10 cellular contexts compared by ENCODE assay signal in genomic region chr20:57264151-57264792, GRCh38. TPM values are rescaled to one million over a fixed set of nuclear protein-coding genes. Genes with fewer than 3 reads are reported as not detected.
DNase-seq lines count a peak whose midpoint lies in the region; ATAC-seq and TF ChIP-seq lines count a peak whose summit lies in the region.
"Had no signal": no experiment of that assay in that cellular context is flagged by ENCODE, and none has a peak within 500 bp of the region (broad histone marks: within the 10 kb centered on the region; RNA-seq: fewer than 3 reads in every experiment).

No MANE protein-coding gene starts in this region.

- H3K4me3 Mint-ChIP-seq in stimulated activated naive B cell treated with anti-CD40 and anti-IgM and Interleukin-4, amounts not matched to agents 10 μg/mL and 1 μg/mL and 100 μg/mL, for 72 hours, result peak overlapping the region in 1 of 2 donors; percentile 21
- peak overlapping the region in 1 of 2 donors; percentile 88 for H3K4me3 Mint-ChIP-seq in CD14-positive monocyte

- H3K27me3 ChIP-seq in SU-DHL-6 (ENCODE audit: low read length) (no peaks in the 10 kb centered on the region), iPS-18a (ENCODE audit: control insufficient read depth, insufficient read depth, low read length) (peaks cover 95% of the 10 kb centered on the region)

- H3K4me3 ChIP-seq in SU-DHL-6 (ENCODE audit: insufficient read depth, low read length, poor library complexity, severe bottlenecking) (peak overlapping the region; percentile 96), iPS-18a (ENCODE audit: low read length) (peak overlapping the region; percentile 39)

- H3F3A ChIP-seq in SU-DHL-6 (ENCODE audit: insufficient read depth), result peaks cover 29% of the 10 kb centered on the region

- no peak for ATAC-seq in stimulated activated naive B cell treated with anti-CD40 and anti-IgM and Interleukin-4, amounts not matched to agents 10 μg/mL and 1 μg/mL and 100 μg/mL, for 72 hours (replicated peaks)

- peak overlapping the region; percentile 86 for H3K27ac ChIP-seq in SU-DHL-6 (ENCODE audit: low read depth, low read length)
- H3K27ac ChIP-seq in iPS-18a (ENCODE audit: low read length), result no peak overlapping the region

- H3K4me2 ChIP-seq in SU-DHL-6 (ENCODE audit: low read depth, low read length, poor library complexity, severe bottlenecking), result peak overlapping the region; percentile 97

- H3K36me3 Mint-ChIP-seq in stimulated activated naive B cell treated with anti-CD40 and anti-IgM and Interleukin-4, amounts not matched to agents 10 μg/mL and 1 μg/mL and 100 μg/mL, for 72 hours, result no peaks in the 10 kb centered on the region
- H3K36me3 Mint-ChIP-seq in CD14-positive monocyte, result no peaks in the 10 kb centered on the region

- H3K4me1 Mint-ChIP-seq in stimulated activated naive B cell treated with anti-CD40 and anti-IgM and Interleukin-4, amounts not matched to agents 10 μg/mL and 1 μg/mL and 100 μg/mL, for 72 hours, result peaks cover 6 to 13% of the 10 kb centered on the region in 2 donors
- no peaks in the 10 kb centered on the region for H3K4me1 Mint-ChIP-seq in CD14-positive monocyte

- H3K9ac ChIP-seq in SU-DHL-6 (ENCODE audit: low read length), result peak overlapping the region; percentile 96
- no peak overlapping the region for H3K9ac ChIP-seq in iPS-18a (ENCODE audit: low read length)

- DNase-seq in activated CD4-positive, alpha-beta T cell treated with anti-CD3 and anti-CD28 coated beads for 48 hours, result peak; percentile 51
- DNase-seq in activated CD4-positive, alpha-beta T cell treated with anti-CD3 and anti-CD28 coated beads for 1 hour, result no peak
- DNase-seq in stimulated activated naive B cell treated with anti-CD40 and anti-IgM and Interleukin-4, amounts not matched to agents 10 μg/mL and 1 μg/mL and 100 μg/mL, for 72 hours, result no peak
- no peak for DNase-seq in CD14-positive monocyte (ENCODE audit: low spot score)
- DNase-seq in SHP77 (lab: John Stamatoyannopoulos, UW), result no peak
- no peak for DNase-seq in 8988T
- DNase-seq: anterior cingulate cortex, OCI-M1 had no signal

- peaks cover 68 to 94% of the 10 kb centered on the region in 2 donors for H3K27me3 Mint-ChIP-seq in stimulated activated naive B cell treated with anti-CD40 and anti-IgM and Interleukin-4, amounts not matched to agents 10 μg/mL and 1 μg/mL and 100 μg/mL, for 72 hours
- H3K27me3 Mint-ChIP-seq in CD14-positive monocyte (ENCODE audit: low read depth in 3 of 3), result peaks cover 82 to 98% (median 91%) of the 10 kb centered on the region in 3 donors

- H3K36me3 ChIP-seq in SU-DHL-6 (ENCODE audit: low read length) (0 out of 2 replicates have a peak, but pooled peaks cover 3% of the 10 kb centered on the region), iPS-18a (ENCODE audit: control insufficient read depth, low read depth, low read length) (no peaks in the 10 kb centered on the region)

- intact Hi-C loops in CD14-positive monocyte (cut with micrococcal nuclease), result no loop called here

- H2AFZ ChIP-seq in SU-DHL-6 (ENCODE audit: low read depth, low read length, severe bottlenecking), result no peak overlapping the region

- TF ChIP-seq CTCF in SU-DHL-6 (IDR thresholded peaks at IDR 0.05; ENCODE audit: insufficient read depth, low read length, poor library complexity, severe bottlenecking) (no peak), CD14-positive monocyte (IDR thresholded peaks at IDR 0.05) (no peak)

- peak overlapping the region; percentile 45 for H3K27ac Mint-ChIP-seq in stimulated activated naive B cell treated with anti-CD40 and anti-IgM and Interleukin-4, amounts not matched to agents 10 μg/mL and 1 μg/mL and 100 μg/mL, for 72 hours
- no peak overlapping the region for H3K27ac Mint-ChIP-seq in CD14-positive monocyte

- H3K4me1 ChIP-seq in iPS-18a (ENCODE audit: control insufficient read depth, low read depth, low read length), result peaks cover 53% of the 10 kb centered on the region

- peaks cover 70% of the 10 kb centered on the region for H3K79me2 ChIP-seq in SU-DHL-6 (ENCODE audit: insufficient read depth, low read length)

- no peaks in the 10 kb centered on the region for H3K9me2 ChIP-seq in SU-DHL-6 (replicated peaks; ENCODE audit: insufficient read depth, low read length)

- H4K20me1 ChIP-seq in SU-DHL-6 (ENCODE audit: low read depth, low read length), result peaks cover 7% of the 10 kb centered on the region; the same call in 1 of the 2 replicates

- H3K9me3 ChIP-seq in SU-DHL-6 (ENCODE audit: insufficient read depth, low read length) (no peaks in the 10 kb centered on the region), iPS-18a (ENCODE audit: control insufficient read depth, low read depth, low read length) (no peaks in the 10 kb centered on the region)

- no peaks in the 10 kb centered on the region for H3K9me3 Mint-ChIP-seq in stimulated activated naive B cell treated with anti-CD40 and anti-IgM and Interleukin-4, amounts not matched to agents 10 μg/mL and 1 μg/mL and 100 μg/mL, for 72 hours
- peaks cover 0 to 10% (median 0%) of the 10 kb centered on the region in 7 donors for H3K9me3 Mint-ChIP-seq in CD14-positive monocyte

RNA-seq across cellular contexts. Expression of gene BMP7, which starts 2.2 kb away (rescaled TPM):
- polyA plus RNA-seq in CD14-positive monocyte, result not detected
